Comparison of ENCODE assay signal across 7 cellular contexts in genomic region chr1:206224190-206224776, GRCh38. TPM values are rescaled to one million over a fixed set of nuclear protein-coding genes. Genes with fewer than 3 reads are reported as not detected.
DNase-seq lines count a peak whose midpoint lies in the region; ATAC-seq, FAIRE-seq and TF ChIP-seq lines count a peak whose summit lies in the region.
"Not testable (repeated sequence)": the region's sequence is repeated elsewhere in the genome, so short reads cannot be mapped to it uniquely, and the experiment has no call there.

No MANE protein-coding gene starts in this region.

- not testable (repeated sequence) for H3K36me3 Mint-ChIP-seq in activated CD4-positive, alpha-beta T cell treated with anti-CD3 and anti-CD28 coated beads, Interleukin-2, amount 10 ng/mL, durations not matched to agents 24 days and 14 days (ENCODE audit: low read depth); activated T-helper 17 cell treated with anti-CD3 and anti-CD28 coated beads, Interleukin-2, amount 50 U/mL, for 72 hours (ENCODE audit: low read depth)

- dilution Hi-C loops in keratinocyte (cut with MboI; ENCODE audit: extremely low pct_ligation_motif_present, low sequenced_read_pairs) = not testable (repeated sequence)

- H3K9me3 ChIP-seq in A549; PC-3 (ENCODE audit: low read length); K562 (replicated peaks; ENCODE audit: control insufficient read depth, insufficient read depth, low read depth, low read length); keratinocyte (ENCODE audit: control insufficient read depth, low read depth, low read length); smooth muscle cell (replicated peaks; ENCODE audit: low read depth): not testable (repeated sequence)

- H3K9ac ChIP-seq in PC-3 (ENCODE audit: low read length); K562 (ENCODE audit: insufficient read depth in 1 of 2, low read depth in 2 of 2, low read length in 2 of 2); keratinocyte (ENCODE audit: control insufficient read depth, extremely low read depth, insufficient read depth, low read length); smooth muscle cell (ENCODE audit: low read depth): not testable (repeated sequence)

- not testable (repeated sequence) for H3K4me1 ChIP-seq in A549; PC-3 (ENCODE audit: insufficient read depth, low read length); K562 (replicated peaks in 1 of 2; ENCODE audit: control insufficient read depth in 2 of 2, insufficient read depth in 2 of 2, low read length in 2 of 2); keratinocyte (ENCODE audit: control insufficient read depth, extremely low read depth, insufficient read depth, low read length); smooth muscle cell (ENCODE audit: low read depth)

- not testable (repeated sequence) for H3K9me3 Mint-ChIP-seq in activated CD4-positive, alpha-beta T cell treated with anti-CD3 and anti-CD28 coated beads, Interleukin-2, amount 10 ng/mL, durations not matched to agents 24 days and 14 days; activated T-helper 17 cell treated with anti-CD3 and anti-CD28 coated beads, Interleukin-2, amount 50 U/mL, for 72 hours

- DNase-seq in A549 (ENCODE audit: low read depth in 1 of 2, low spot score in 1 of 2); activated CD4-positive, alpha-beta T cell treated with anti-CD3 and anti-CD28 coated beads, Interleukin-2, amount 10 ng/mL, durations not matched to agents 24 days and 14 days; K562 (ENCODE audit: extremely low read depth in 1 of 4, low spot score in 3 of 4); keratinocyte (ENCODE audit: low read depth, low spot score); smooth muscle cell (lab: John Stamatoyannopoulos, UW; ENCODE audit: unreplicated experiment): not testable (repeated sequence)
- peak; percentile 0 for DNase-seq in PC-3

- TF ChIP-seq POLR2A in A549 (IDR thresholded peaks at IDR 0.05; ENCODE audit: low read length); K562 (conservative IDR thresholded peaks at IDR 0.05): not testable (repeated sequence)

- H3K4me3 Mint-ChIP-seq in activated CD4-positive, alpha-beta T cell treated with anti-CD3 and anti-CD28 coated beads, Interleukin-2, amount 10 ng/mL, durations not matched to agents 24 days and 14 days = peak overlapping the region; percentile 58
- not testable (repeated sequence) for H3K4me3 Mint-ChIP-seq in activated T-helper 17 cell treated with anti-CD3 and anti-CD28 coated beads, Interleukin-2, amount 50 U/mL, for 72 hours

- not testable (repeated sequence) for H3K4me2 ChIP-seq in A549; PC-3 (ENCODE audit: low read length); K562 (ENCODE audit: insufficient read depth, low read length); keratinocyte (ENCODE audit: control insufficient read depth, extremely low read depth, insufficient read depth, low read depth, low read length)
- H3K4me2 ChIP-seq in smooth muscle cell = peak overlapping the region; percentile 50

- not testable (repeated sequence) for H3K27ac ChIP-seq in A549; PC-3 (ENCODE audit: low read length); K562 (ENCODE audit: extremely low read depth, low read depth, low read length)
- H3K27ac ChIP-seq in keratinocyte (ENCODE audit: control insufficient read depth, insufficient read depth, low read length) (peak overlapping the region; percentile 36), smooth muscle cell (ENCODE audit: low read depth) (peak overlapping the region; percentile 68)

- in situ Hi-C loops in K562 (cut with MboI) = not testable (repeated sequence)

- H3K27me3 Mint-ChIP-seq in activated CD4-positive, alpha-beta T cell treated with anti-CD3 and anti-CD28 coated beads, Interleukin-2, amount 10 ng/mL, durations not matched to agents 24 days and 14 days; activated T-helper 17 cell treated with anti-CD3 and anti-CD28 coated beads, Interleukin-2, amount 50 U/mL, for 72 hours: not testable (repeated sequence)

- H3K79me2 ChIP-seq in PC-3 (ENCODE audit: low read length); K562 (ENCODE audit: control insufficient read depth, insufficient read depth, low read length); keratinocyte (ENCODE audit: control insufficient read depth, insufficient read depth, low read length); smooth muscle cell (ENCODE audit: low read depth): not testable (repeated sequence)

- not testable (repeated sequence) for TF ChIP-seq RAD21 in A549 (conservative IDR thresholded peaks at IDR 0.05 in 1 of 2, IDR thresholded peaks at IDR 0.05 in 1 of 2); K562 (CRISPR knock-in tag; conservative IDR thresholded peaks at IDR 0.05 in 1 of 2, IDR thresholded peaks at IDR 0.05 in 1 of 2)

- not testable (repeated sequence) for H2AFZ ChIP-seq in PC-3 (ENCODE audit: low read length); K562 (ENCODE audit: low read depth, low read length); keratinocyte (ENCODE audit: control insufficient read depth, low read length); smooth muscle cell (ENCODE audit: low read depth)

- H3F3A ChIP-seq in PC-3 (ENCODE audit: low read length, unreplicated experiment); smooth muscle cell (ENCODE audit: low read depth): not testable (repeated sequence)

- not testable (repeated sequence) for TF ChIP-seq EP300 in A549 (IDR thresholded peaks at IDR 0.05); K562 (IDR thresholded peaks at IDR 0.05; ENCODE audit: low read length)

- not testable (repeated sequence) for H3K4me3 ChIP-seq in A549; PC-3 (ENCODE audit: low read length); K562; keratinocyte (ENCODE audit: control insufficient read depth in 2 of 3, extremely low read depth in 1 of 3, insufficient read depth in 2 of 3, low read depth in 1 of 3, low read length in 3 of 3); smooth muscle cell

- peak; percentile 9 to 44; a peak in 3 of 6 replicates for ATAC-seq in A549
- ATAC-seq in PC-3 = not testable (repeated sequence)
- ATAC-seq in activated T-helper 17 cell treated with anti-CD3 and anti-CD28 coated beads, Interleukin-2, amount 50 U/mL, for 72 hours (replicated peaks) = peak; percentile 79
- ATAC-seq in K562 = peak; percentile 69

- not testable (repeated sequence) for H4K20me1 ChIP-seq in PC-3 (ENCODE audit: low read length); K562 (replicated peaks; ENCODE audit: control insufficient read depth, insufficient read depth, low read length); keratinocyte (ENCODE audit: control insufficient read depth, extremely low read depth, insufficient read depth, low read length); smooth muscle cell (ENCODE audit: low read depth)

- POLR2A ChIA-PET in A549 (lab: Yijun Ruan, JAX); PC-3 (lab: Charles Lee; ENCODE audit: unreplicated experiment); K562 (lab: Yijun Ruan, JAX): not testable (repeated sequence)

- not testable (repeated sequence) for H3K9me1 ChIP-seq in K562 (ENCODE audit: control insufficient read depth, insufficient read depth, low read length); keratinocyte (ENCODE audit: control insufficient read depth, extremely low read depth, insufficient read depth, low read length)

- H3K36me3 ChIP-seq in PC-3 (ENCODE audit: low read depth, low read length); K562 (ENCODE audit: control insufficient read depth, insufficient read depth, low read length); keratinocyte (ENCODE audit: control insufficient read depth in 2 of 2, extremely low read depth in 1 of 2, insufficient read depth in 2 of 2, low read length in 2 of 2); smooth muscle cell (ENCODE audit: low read depth): not testable (repeated sequence)

- intact Hi-C loops in PC-3 (cut with micrococcal nuclease); activated CD4-positive, alpha-beta T cell treated with anti-CD3 and anti-CD28 coated beads, Interleukin-2, amount 10 ng/mL, durations not matched to agents 24 days and 14 days (cut with micrococcal nuclease); K562 (cut with micrococcal nuclease): not testable (repeated sequence)

- not testable (repeated sequence) for TF ChIP-seq CTCF in A549 (IDR thresholded peaks at IDR 0.05); PC-3 (conservative IDR thresholded peaks at IDR 0.05; ENCODE audit: low read depth, low read length); K562 (IDR thresholded peaks at IDR 0.05 in 2 of 3, conservative IDR thresholded peaks at IDR 0.05 in 1 of 3; ENCODE audit: insufficient read depth in 2 of 3, low read depth in 1 of 3, low read length in 3 of 3); keratinocyte (optimal IDR thresholded peaks at IDR 0.05 in 1 of 3, IDR thresholded peaks at IDR 0.05 in 1 of 3, conservative IDR thresholded peaks at IDR 0.05 in 1 of 3; ENCODE audit: extremely low read depth in 1 of 3, insufficient read depth in 2 of 3, low read length in 3 of 3); smooth muscle cell (IDR thresholded peaks at IDR 0.05; ENCODE audit: borderline replicate concordance, insufficient read depth, poor library complexity, severe bottlenecking)

- not testable (repeated sequence) for BruUV-seq in PC-3 (replicated peaks; lab: Mats Ljungman, UMichigan); K562 (replicated peaks; lab: Mats Ljungman, UMichigan)

- H3K27me3 ChIP-seq in PC-3 (ENCODE audit: low read length); K562 (ENCODE audit: control insufficient read depth in 2 of 2, insufficient read depth in 2 of 2, low read length in 2 of 2); keratinocyte (ENCODE audit: control insufficient read depth, extremely low read depth, insufficient read depth, low read length); smooth muscle cell (ENCODE audit: low read depth): not testable (repeated sequence)

- FAIRE-seq in A549 (lab: Jason Lieb, UNC); K562 (lab: Jason Lieb, UNC); keratinocyte (lab: Jason Lieb, UNC): not testable (repeated sequence)

- 86% methylated on average over 2 of the region's 6 CpGs for WGBS in A549 (ENCODE audit: missing lambda C conversion rate)
- WGBS in K562 (ENCODE audit: insufficient coverage, low coverage, missing lambda C conversion rate) = 32% methylated on average over 2 of the region's 6 CpGs
- 23% methylated on average over 2 of the region's 6 CpGs for WGBS in smooth muscle cell (ENCODE audit: low lambda C conversion rate)

- peak overlapping the region; percentile 80 for H3K27ac Mint-ChIP-seq in activated CD4-positive, alpha-beta T cell treated with anti-CD3 and anti-CD28 coated beads, Interleukin-2, amount 10 ng/mL, durations not matched to agents 24 days and 14 days
- H3K27ac Mint-ChIP-seq in activated T-helper 17 cell treated with anti-CD3 and anti-CD28 coated beads, Interleukin-2, amount 50 U/mL, for 72 hours = not testable (repeated sequence)

- CTCF ChIA-PET in A549 (lab: Yijun Ruan, JAX); PC-3 (lab: Charles Lee); K562 (lab: Yijun Ruan, JAX; ENCODE audit: low intra/inter-chr PET ratio): not testable (repeated sequence)

- not testable (repeated sequence) for H3K4me1 Mint-ChIP-seq in activated CD4-positive, alpha-beta T cell treated with anti-CD3 and anti-CD28 coated beads, Interleukin-2, amount 10 ng/mL, durations not matched to agents 24 days and 14 days; activated T-helper 17 cell treated with anti-CD3 and anti-CD28 coated beads, Interleukin-2, amount 50 U/mL, for 72 hours

- not testable (repeated sequence) for H3K9me2 ChIP-seq in PC-3 (replicated peaks; ENCODE audit: low read length)

RNA-seq across cellular contexts. Expression of gene SRGAP2, which starts 20.9 kb away (rescaled TPM):
- polyA plus RNA-seq in A549 (2011; rRNA removed) = 12.3 and 18.7 TPM in 2 replicates
- polyA plus RNA-seq in A549 (2012; cell fraction: cytosol; rRNA removed) = 5.7 and 7.8 TPM in 2 replicates
- 19.1 and 31.0 TPM in 2 replicates for polyA plus RNA-seq in A549 (2012; cell fraction: nucleus; rRNA removed)
- polyA plus RNA-seq in A549 (2017; fragmentation: RNase III; extraction: RNeasy Plus Mini Kit Qiagen cat#74134 plus additional on column Dnase treatment) = 16.5 to 20.1 TPM (median 19.6 TPM) in 3 replicates
- polyA minus RNA-seq in A549 (2011; rRNA and poly(A)+ RNA removed) = 28.7 and 43.6 TPM in 2 replicates
- total RNA-seq in PC-3 (2014; rRNA removed) = 69.1 and 79.5 TPM in 2 replicates
- 102 and 105 TPM in 2 replicates for total RNA-seq in activated CD4-positive, alpha-beta T cell treated with anti-CD3 and anti-CD28 coated beads, Interleukin-2, amount 10 ng/mL, durations not matched to agents 24 days and 14 days
- 10 to 100 TPM; 45.8 to 59.7 TPM for total RNA-seq in activated T-helper 17 cell treated with anti-CD3 and anti-CD28 coated beads, Interleukin-2, amount 50 U/mL, for 72 hours
- 121 and 136 TPM in 2 replicates for total RNA-seq in K562 (2011; cell fraction: chromatin; rRNA removed; ENCODE audit: low replicate concordance)
- 59.9 and 74.1 TPM in 2 replicates for total RNA-seq in K562 (2011; cell fraction: nucleolus; rRNA removed)
- total RNA-seq in K562 (2011; cell fraction: nucleoplasm; rRNA removed) = 101 and 123 TPM in 2 replicates
- 29.2 and 35.6 TPM in 2 replicates for total RNA-seq in K562 (2014; rRNA removed)
- 15.3 and 15.6 TPM in 2 replicates for total RNA-seq in K562 (2014; rRNA removed; fragmentation: Illumina TruSeq; extraction: Trizol)
- total RNA-seq in K562 (2015; rRNA removed; fragmentation: Illumina TruSeq; extraction: Trizol) = 14.9 TPM in 2 replicates
- total RNA-seq in K562 (2021) = 50.7 and 54.7 TPM in 2 replicates
- 10.5 and 12.5 TPM in 2 replicates for polyA plus RNA-seq in K562 (2011; rRNA removed)
- polyA plus RNA-seq in K562 (2011; cell fraction: cytosol; rRNA removed) = 15.0 and 17.1 TPM in 2 replicates
- 37.9 and 70.6 TPM in 2 replicates for polyA plus RNA-seq in K562 (2011; cell fraction: nucleus; rRNA removed)
- 24.1 and 37.6 TPM in 2 replicates for polyA plus RNA-seq in K562 (2012)
- 23.8 and 26.3 TPM in 2 replicates for polyA plus RNA-seq in K562 (2014; fragmentation: Illumina TruSeq; extraction: Trizol)
- 1 to 10 TPM; 4.1 to 5.3 TPM for polyA plus RNA-seq in K562 (2014; fragmentation: Nextera tagmentation; extraction: Ambion mirVana)
- polyA plus RNA-seq in K562 (2014; rRNA removed) = 19.1 and 22.0 TPM in 2 replicates
- 32.8 and 33.5 TPM in 2 replicates for polyA minus RNA-seq in K562 (2011; rRNA and poly(A)+ RNA removed)
- 19.7 and 34.8 TPM in 2 replicates for polyA minus RNA-seq in K562 (2011; cell fraction: cytosol; rRNA and poly(A)+ RNA removed)
- 46.9 and 53.1 TPM in 2 replicates for polyA minus RNA-seq in K562 (2011; cell fraction: nucleus; rRNA and poly(A)+ RNA removed)
- polyA plus RNA-seq in keratinocyte = 11.2 to 12.7 TPM (median 12.5 TPM) in 3 replicates
- polyA plus RNA-seq in keratinocyte (2011; ENCODE audit: low read depth) = 24.3 TPM
- 11.3 and 15.6 TPM in 2 replicates for polyA plus RNA-seq in keratinocyte (2011; cell fraction: cytosol; rRNA removed)
- 52.6 and 64.3 TPM in 2 replicates for polyA plus RNA-seq in keratinocyte (2011; cell fraction: nucleus; rRNA removed)
- 17.6 and 27.9 TPM in 2 replicates for polyA plus RNA-seq in keratinocyte (2012; ENCODE audit: low replicate concordance)
- polyA minus RNA-seq in keratinocyte = 23.3 to 42.4 TPM (median 42.3 TPM) in 3 replicates
- 35.5 TPM for polyA minus RNA-seq in keratinocyte (2011; cell fraction: cytosol; rRNA and poly(A)+ RNA removed)
- 61.7 and 82.5 TPM in 2 replicates for polyA minus RNA-seq in keratinocyte (2011; cell fraction: nucleus; rRNA and poly(A)+ RNA removed)
- total RNA-seq in smooth muscle cell = 43.0 and 62.9 TPM in 2 replicates
- 28.0 and 35.0 TPM in 2 replicates for polyA plus RNA-seq in smooth muscle cell

RNA-seq across cellular contexts. Expression of gene FAM72A, which starts 21.6 kb away (rescaled TPM):
- polyA plus RNA-seq in A549 (2011; rRNA removed) = 16.8 and 17.5 TPM in 2 replicates
- polyA plus RNA-seq in A549 (2012; cell fraction: cytosol; rRNA removed) = 11.6 and 12.1 TPM in 2 replicates
- 6.1 and 9.2 TPM in 2 replicates for polyA plus RNA-seq in A549 (2012; cell fraction: nucleus; rRNA removed)
- polyA plus RNA-seq in A549 (2017; fragmentation: RNase III; extraction: RNeasy Plus Mini Kit Qiagen cat#74134 plus additional on column Dnase treatment) = 18.7 to 20.0 TPM (median 18.8 TPM) in 3 replicates
- 6.7 and 7.9 TPM in 2 replicates for polyA minus RNA-seq in A549 (2011; rRNA and poly(A)+ RNA removed)
- 18.6 and 20.2 TPM in 2 replicates for total RNA-seq in PC-3 (2014; rRNA removed)
- 29.1 and 35.5 TPM in 2 replicates for total RNA-seq in activated CD4-positive, alpha-beta T cell treated with anti-CD3 and anti-CD28 coated beads, Interleukin-2, amount 10 ng/mL, durations not matched to agents 24 days and 14 days
- 10 to 100 TPM; 16.6 to 22.7 TPM for total RNA-seq in activated T-helper 17 cell treated with anti-CD3 and anti-CD28 coated beads, Interleukin-2, amount 50 U/mL, for 72 hours
- 28.1 and 40.1 TPM in 2 replicates for total RNA-seq in K562 (2011; cell fraction: chromatin; rRNA removed; ENCODE audit: low replicate concordance)
- total RNA-seq in K562 (2011; cell fraction: nucleolus; rRNA removed) = 22.2 and 23.9 TPM in 2 replicates
- total RNA-seq in K562 (2011; cell fraction: nucleoplasm; rRNA removed) = 33.7 and 40.9 TPM in 2 replicates
- 22.5 and 30.5 TPM in 2 replicates for total RNA-seq in K562 (2014; rRNA removed)
- 37.2 and 41.4 TPM in 2 replicates for total RNA-seq in K562 (2014; rRNA removed; fragmentation: Illumina TruSeq; extraction: Trizol)
- total RNA-seq in K562 (2015; rRNA removed; fragmentation: Illumina TruSeq; extraction: Trizol) = 32.7 and 37.0 TPM in 2 replicates
- 28.2 and 30.7 TPM in 2 replicates for total RNA-seq in K562 (2021)
- polyA plus RNA-seq in K562 (2011; rRNA removed) = 51.1 and 56.2 TPM in 2 replicates
- polyA plus RNA-seq in K562 (2011; cell fraction: cytosol; rRNA removed) = 22.8 and 32.9 TPM in 2 replicates
- 30.1 and 42.1 TPM in 2 replicates for polyA plus RNA-seq in K562 (2011; cell fraction: nucleus; rRNA removed)
- polyA plus RNA-seq in K562 (2012) = 27.4 and 32.4 TPM in 2 replicates
- polyA plus RNA-seq in K562 (2014; fragmentation: Illumina TruSeq; extraction: Trizol) = 47.7 and 58.3 TPM in 2 replicates
- 10 to 100 TPM; 12.3 to 13.9 TPM for polyA plus RNA-seq in K562 (2014; fragmentation: Nextera tagmentation; extraction: Ambion mirVana)
- polyA plus RNA-seq in K562 (2014; rRNA removed) = 33.5 and 40.7 TPM in 2 replicates
- 56.9 and 71.7 TPM in 2 replicates for polyA minus RNA-seq in K562 (2011; rRNA and poly(A)+ RNA removed)
- polyA minus RNA-seq in K562 (2011; cell fraction: cytosol; rRNA and poly(A)+ RNA removed) = 19.2 and 29.8 TPM in 2 replicates
- polyA minus RNA-seq in K562 (2011; cell fraction: nucleus; rRNA and poly(A)+ RNA removed) = 16.2 and 27.2 TPM in 2 replicates
- polyA plus RNA-seq in keratinocyte = 2.2 to 6.5 TPM (median 2.7 TPM) in 3 replicates
- polyA plus RNA-seq in keratinocyte (2011; ENCODE audit: low read depth) = not detected
- polyA plus RNA-seq in keratinocyte (2011; cell fraction: cytosol; rRNA removed) = 1.8 and 2.4 TPM in 2 replicates
- polyA plus RNA-seq in keratinocyte (2011; cell fraction: nucleus; rRNA removed) = 4.4 and 5.3 TPM in 2 replicates
- polyA plus RNA-seq in keratinocyte (2012; ENCODE audit: low replicate concordance) = 0.93 and 3.5 TPM in 2 replicates
- 1.9 to 5.6 TPM in 2 of 3 replicates, not detected in the other for polyA minus RNA-seq in keratinocyte
- not detected for polyA minus RNA-seq in keratinocyte (2011; cell fraction: cytosol; rRNA and poly(A)+ RNA removed)
- polyA minus RNA-seq in keratinocyte (2011; cell fraction: nucleus; rRNA and poly(A)+ RNA removed) = 0.95 and 2.2 TPM in 2 replicates
- 2.9 and 3.1 TPM in 2 replicates for total RNA-seq in smooth muscle cell
- polyA plus RNA-seq in smooth muscle cell = 3.7 and 4.1 TPM in 2 replicates
